ENCODE assay signal across 9 cellular contexts in the genomic region with DNA sequence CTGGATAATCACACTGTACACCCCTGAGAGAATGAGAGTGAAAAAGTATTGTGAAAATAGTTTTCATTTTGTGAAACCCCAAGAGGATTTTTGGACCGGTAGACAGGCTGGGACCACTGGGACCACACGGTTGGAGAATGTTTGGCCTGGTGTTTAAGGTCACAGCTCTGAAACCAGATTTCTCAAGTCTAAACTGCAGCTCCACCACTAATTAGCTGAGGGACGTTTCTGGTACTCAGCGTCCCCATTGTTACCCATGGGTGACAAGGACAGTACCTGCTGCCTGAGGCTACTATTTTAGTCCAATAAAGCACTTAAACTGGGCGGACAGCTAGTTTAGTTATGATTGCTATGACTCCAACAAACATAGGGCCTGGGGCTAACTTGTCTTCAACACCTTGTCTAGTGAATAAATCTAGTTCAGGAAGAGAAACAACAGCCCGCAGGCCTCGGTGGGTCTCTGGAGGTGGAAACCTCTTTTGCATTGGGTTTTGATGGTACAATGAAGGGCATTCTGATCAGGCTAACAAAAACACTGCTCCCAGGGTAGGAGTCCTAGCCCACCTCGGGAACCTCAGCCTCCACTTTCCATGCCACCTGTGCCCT. TPM values are rescaled to one million over a fixed set of nuclear protein-coding genes. Genes with fewer than 3 reads are reported as not detected.
A peak's percentile ranks its signal among the peaks of the same experiment; 100 is the strongest.
DNase-seq lines count a peak whose midpoint lies in the region; ATAC-seq, FAIRE-seq and TF ChIP-seq lines count a peak whose summit lies in the region.
"Had no signal": no experiment of that assay in that cellular context is flagged by ENCODE, and none has a peak within 500 bp of the region (broad histone marks: within the 10 kb centered on the region; RNA-seq: fewer than 3 reads in every experiment).

No MANE protein-coding gene starts in this region.

- H3K9ac ChIP-seq in BLaER1 treated with 17β-estradiol and CSF1 and Interleukin-3, amounts not matched to agents 10 nM and 100 nM: peak overlapping the region; percentile 73 to 90 (median 87)

- peaks cover 60% of the 10 kb centered on the region for H3K4me1 Mint-ChIP-seq in nephron progenitor cell

- H3K4me1 ChIP-seq in BLaER1 treated with 17β-estradiol and CSF1 and Interleukin-3, amounts not matched to agents 10 nM and 100 nM: peaks cover 0 to 24% (median 7%) of the 10 kb centered on the region in 10 experiments; a peak in 13 of 20 replicates

- no peaks in the 10 kb centered on the region for H3K27me3 Mint-ChIP-seq in nephron progenitor cell (ENCODE audit: low read depth, poor library complexity)

- peak overlapping the region; percentile 54 to 78 (median 68) for H3K4me3 ChIP-seq in BLaER1 treated with 17β-estradiol and CSF1 and Interleukin-3, amounts not matched to agents 10 nM and 100 nM
- peak overlapping the region; percentile 40 to 86 (median 72) for H3K4me3 ChIP-seq in dorsolateral prefrontal cortex

- ATAC-seq in HG03139 (IDR thresholded peaks at IDR 0.05; ENCODE audit: unreplicated experiment) (no peak), GM18909 (IDR thresholded peaks at IDR 0.05; ENCODE audit: poor library complexity, unreplicated experiment) (no peak), GM21390 (IDR thresholded peaks at IDR 0.05; ENCODE audit: unreplicated experiment) (no peak)

- H3K36me3 Mint-ChIP-seq in nephron progenitor cell (ENCODE audit: low read depth): peaks cover 33% of the 10 kb centered on the region

- H3K27ac Mint-ChIP-seq in nephron progenitor cell: peak overlapping the region; percentile 100

- no peak for FAIRE-seq in GM12891 (lab: Jason Lieb, UNC)
- FAIRE-seq: colon had no signal

- peak overlapping the region; percentile 81 to 93 (median 88) for H3K27ac ChIP-seq in BLaER1 treated with 17β-estradiol and CSF1 and Interleukin-3, amounts not matched to agents 10 nM and 100 nM
- peak overlapping the region; percentile 79 to 100 (median 98) for H3K27ac ChIP-seq in dorsolateral prefrontal cortex

- DNase-seq in M059J (ENCODE audit: low read depth): peak; percentile 35
- peak in 1 of 10 donors; percentile 19 for DNase-seq in dorsolateral prefrontal cortex
- no peak for DNase-seq in nephron progenitor cell
- no peak for DNase-seq in GM12891 (ENCODE audit: insufficient read length, low spot score)

- intact Hi-C loops in dorsolateral prefrontal cortex (cut with DNase I): loop anchor here in 1 of 2 donors (2.0 kb wide), 1 partner anchor 13 kb away; the partner anchor contains the start of gene CDK16

- H4K20me1 ChIP-seq in BLaER1 treated with 17β-estradiol and CSF1 and Interleukin-3, amounts not matched to agents 10 nM and 100 nM: peaks cover 0 to 26% (median 9%) of the 10 kb centered on the region in 11 experiments; a peak in 16 of 22 replicates

- H3K4me2 ChIP-seq in BLaER1 treated with 17β-estradiol and CSF1 and Interleukin-3, amounts not matched to agents 10 nM and 100 nM: peak overlapping the region; percentile 48 to 80 (median 70)

- TF ChIP-seq CTCF in dorsolateral prefrontal cortex (IDR thresholded peaks at IDR 0.05 in 54 of 56, conservative IDR thresholded peaks at IDR 0.05 in 2 of 56; ENCODE audit: low read depth in 1 of 56, partially characterized antibody in 56 of 56) (no peak), nephron progenitor cell (IDR thresholded peaks at IDR 0.05) (no peak)

- H3K9me3 Mint-ChIP-seq in nephron progenitor cell: no peaks in the 10 kb centered on the region

- no peak for TF ChIP-seq POLR2A in GM12891 (IDR thresholded peaks at IDR 0.05; ENCODE audit: low read depth, low read length)

- H3K36me3 ChIP-seq in BLaER1 treated with 17β-estradiol and CSF1 and Interleukin-3, amounts not matched to agents 10 nM and 100 nM: peaks cover 14 to 38% (median 31%) of the 10 kb centered on the region in 11 experiments

- peaks cover 51 to 88% (median 73%) of the 10 kb centered on the region in 11 experiments for H3K27me3 ChIP-seq in BLaER1 treated with 17β-estradiol and CSF1 and Interleukin-3, amounts not matched to agents 10 nM and 100 nM
- H3K27me3 ChIP-seq in dorsolateral prefrontal cortex: peaks cover 0 to 35% (median 0%) of the 10 kb centered on the region in 45 donors

- peaks cover 0 to 12% (median 11%) of the 10 kb centered on the region in 11 experiments; a peak in 11 of 22 replicates for H3K9me3 ChIP-seq in BLaER1 treated with 17β-estradiol and CSF1 and Interleukin-3, amounts not matched to agents 10 nM and 100 nM (replicated peaks in 1 of 11)

- peak overlapping the region; percentile 93 for H3K4me3 Mint-ChIP-seq in nephron progenitor cell

TF ChIP-seq in GM12891, 5 proteins besides CTCF, POLR2A, EP300 and RAD21:
- TF ChIP-seq POLR2AphosphoS5 (IDR thresholded peaks at IDR 0.05; ENCODE audit: low read depth, low read length) (no peak), SPI1 (IDR thresholded peaks at IDR 0.05; ENCODE audit: low read depth, low read length) (no peak), PAX5 (IDR thresholded peaks at IDR 0.05; ENCODE audit: insufficient read depth, low read length, severe bottlenecking) (no peak), TAF1 (IDR thresholded peaks at IDR 0.05; ENCODE audit: low read depth, low read length) (no peak), POU2F2 (IDR thresholded peaks at IDR 0.05; ENCODE audit: low read depth, low read length) (no peak)

RNA-seq across cellular contexts. Expression of gene USP11, which starts 0.5 kb away (rescaled TPM):
- total RNA-seq in M059J (2014; rRNA removed; shearing (Covaris generic)): 39.2 and 55.6 TPM in 2 replicates
- 100 to 1,000 TPM; 162 to 456 (median 351) TPM for total RNA-seq in dorsolateral prefrontal cortex
- 30.1 TPM for polyA plus RNA-seq in GM12891 (2012; ENCODE audit: low read depth, missing spikeins)

RNA-seq across cellular contexts. Expression of gene CDK16, which starts 13.8 kb away (rescaled TPM):
- total RNA-seq in M059J (2014; rRNA removed; shearing (Covaris generic)): 156 and 209 TPM in 2 replicates
- 100 to 1,000 TPM in 118 of 120 experiments, 10 to 100 TPM in 2; 81.5 to 187 (median 132) TPM for total RNA-seq in dorsolateral prefrontal cortex
- polyA plus RNA-seq in GM12891 (2012; ENCODE audit: low read depth, missing spikeins): 30.9 TPM

RNA-seq across cellular contexts. Expression of gene UBA1, which starts 38.7 kb away (rescaled TPM):
- total RNA-seq in M059J (2014; rRNA removed; shearing (Covaris generic)): 155 and 247 TPM in 2 replicates
- total RNA-seq in dorsolateral prefrontal cortex: 100 to 1,000 TPM; 186 to 279 (median 239) TPM
- polyA plus RNA-seq in GM12891 (2012; ENCODE audit: low read depth, missing spikeins): 126 TPM
